ENCODE assay signal across 1 cellular context in the genomic region with DNA sequence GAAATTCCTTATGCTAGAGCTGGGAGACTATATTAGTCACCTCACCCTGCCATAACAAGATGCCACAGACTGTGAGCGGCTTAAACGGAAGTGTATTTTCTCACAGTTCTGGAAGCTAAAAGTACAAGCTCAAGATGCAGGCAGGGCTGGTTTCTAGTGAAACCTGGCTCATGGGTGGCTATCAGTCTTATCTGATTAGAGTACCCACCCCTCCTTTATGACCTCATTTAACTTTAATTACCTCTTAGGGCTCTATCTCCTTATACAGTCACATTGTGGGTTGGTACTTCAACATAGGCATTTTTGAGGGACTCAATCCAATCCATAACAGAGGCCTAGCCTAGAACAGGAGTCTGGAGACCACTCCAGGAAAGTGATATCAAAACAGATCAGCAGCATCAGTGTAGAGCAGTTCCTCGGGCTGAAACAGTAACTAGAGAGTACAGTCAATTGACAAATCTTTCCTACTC.
TF ChIP-seq lines count a peak whose summit lies in the region.

No MANE protein-coding gene starts in this region.

TF ChIP-seq in IMR-90, 13 proteins besides CTCF, POLR2A, EP300 and RAD21:
- TF ChIP-seq ELK1 (IDR thresholded peaks at IDR 0.05; ENCODE audit: borderline replicate concordance, low read depth, low read length) (no peak), CHD1 (IDR thresholded peaks at IDR 0.05; ENCODE audit: low read depth, low read length) (no peak), SMC3 (IDR thresholded peaks at IDR 0.05; ENCODE audit: low read depth, low read length) (no peak), NFE2L2 (IDR thresholded peaks at IDR 0.05; ENCODE audit: low read depth, low read length) (no peak), FOS (IDR thresholded peaks at IDR 0.05; ENCODE audit: low read depth, low read length) (no peak), RFX5 (IDR thresholded peaks at IDR 0.05; ENCODE audit: low read depth, low read length) (no peak), CEBPB (IDR thresholded peaks at IDR 0.05; ENCODE audit: low read depth, low read length) (no peak), BHLHE40 (IDR thresholded peaks at IDR 0.05; ENCODE audit: low read depth, low read length) (no peak), MAZ (IDR thresholded peaks at IDR 0.05; ENCODE audit: borderline replicate concordance, low read depth, low read length) (no peak), MXI1 (IDR thresholded peaks at IDR 0.05; ENCODE audit: borderline replicate concordance, low read depth, low read length) (no peak), MAFK (IDR thresholded peaks at IDR 0.05; ENCODE audit: low read depth, low read length) (no peak), RCOR1 (IDR thresholded peaks at IDR 0.05; ENCODE audit: insufficient replicate concordance, low read length) (no peak)
- TF ChIP-seq, protein P1, sequence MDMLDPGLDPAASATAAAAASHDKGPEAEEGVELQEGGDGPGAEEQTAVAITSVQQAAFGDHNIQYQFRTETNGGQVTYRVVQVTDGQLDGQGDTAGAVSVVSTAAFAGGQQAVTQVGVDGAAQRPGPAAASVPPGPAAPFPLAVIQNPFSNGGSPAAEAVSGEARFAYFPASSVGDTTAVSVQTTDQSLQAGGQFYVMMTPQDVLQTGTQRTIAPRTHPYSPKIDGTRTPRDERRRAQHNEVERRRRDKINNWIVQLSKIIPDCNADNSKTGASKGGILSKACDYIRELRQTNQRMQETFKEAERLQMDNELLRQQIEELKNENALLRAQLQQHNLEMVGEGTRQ (IDR thresholded peaks at IDR 0.05; ENCODE audit: low read depth, low read length): no peak
TF ChIP-seq in IMR-90: peak in this region for 0.
